ENCODE assay signal across 17 cellular contexts in the genomic region with DNA sequence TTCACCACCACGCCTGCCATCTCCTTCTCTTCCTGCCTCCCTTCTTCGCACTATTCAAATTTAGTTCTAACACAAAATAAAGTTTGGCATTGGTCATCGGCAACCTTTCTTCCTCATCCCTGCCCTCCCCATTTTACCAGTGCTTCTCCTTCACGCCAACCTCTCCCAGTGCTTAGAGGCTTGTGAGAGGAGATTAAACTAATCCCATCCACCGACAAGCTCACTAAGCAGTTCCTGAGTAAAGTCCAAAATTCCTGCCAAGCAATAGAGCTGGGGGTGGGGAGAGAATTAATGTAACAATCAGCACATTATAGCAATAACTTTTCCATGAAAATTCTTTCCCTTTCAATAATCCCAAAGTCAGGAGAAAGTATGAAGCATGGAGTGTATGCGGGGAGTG.
DNase-seq lines count a peak whose midpoint lies in the region; ATAC-seq and TF ChIP-seq lines count a peak whose summit lies in the region.
"Had no signal": no experiment of that assay in that cellular context is flagged by ENCODE, and none has a peak within 500 bp of the region (broad histone marks: within the 10 kb centered on the region; RNA-seq: fewer than 3 reads in every experiment).

No MANE protein-coding gene starts in this region.

- H3K27me3 ChIP-seq in endodermal cell (ENCODE audit: control insufficient read depth, insufficient read depth, low read length, poor library complexity, severe bottlenecking) = peaks cover 9% of the 10 kb centered on the region
- H3K27me3 ChIP-seq in heart right ventricle = no peaks in the 10 kb centered on the region
- H3K27me3 ChIP-seq: BLaER1 treated with 17β-estradiol and CSF1 and Interleukin-3, amounts not matched to agents 10 nM and 100 nM had no signal

- DNase-seq in NCI-H524 (lab: John Stamatoyannopoulos, UW) (peak; percentile 41 to 68), NCI-H82 treated with DMSO at 0.1 percent for 48 hours (lab: John Stamatoyannopoulos, UW; ENCODE audit: unreplicated experiment) (peak; percentile 78), endodermal cell (no peak), retinal pigment epithelial cell (ENCODE audit: low read depth) (peak; percentile 90), heart right ventricle (no peak), GM19238 (ENCODE audit: insufficient read length, low spot score) (no peak)
- DNase-seq: Calu3; CD8-positive, alpha-beta T cell; DMS 273 treated with DMSO at 0.1 percent for 48 hours; DMS53; DND-41; EL; GM23248 had no signal

- H3K27ac ChIP-seq in endodermal cell (ENCODE audit: low read depth, low read length) (no peak overlapping the region), heart right ventricle (no peak overlapping the region)
- H3K27ac ChIP-seq: BLaER1 treated with 17β-estradiol and CSF1 and Interleukin-3, amounts not matched to agents 10 nM and 100 nM; GM23248 had no signal

- H3K36me3 ChIP-seq in endodermal cell (ENCODE audit: control insufficient read depth, insufficient read depth, low read length) = no peaks in the 10 kb centered on the region
- no peaks in the 10 kb centered on the region for H3K36me3 ChIP-seq in heart right ventricle
- H3K36me3 ChIP-seq: BLaER1 treated with 17β-estradiol and CSF1 and Interleukin-3, amounts not matched to agents 10 nM and 100 nM; HAP-1 had no signal

- peaks cover 15% of the 10 kb centered on the region for H3K4me1 ChIP-seq in endodermal cell (ENCODE audit: control insufficient read depth, insufficient read depth, low read length)
- H3K4me1 ChIP-seq in heart right ventricle = no peaks in the 10 kb centered on the region
- H3K4me1 ChIP-seq: BLaER1 treated with 17β-estradiol and CSF1 and Interleukin-3, amounts not matched to agents 10 nM and 100 nM; HAP-1 had no signal

- H3K9me3 Mint-ChIP-seq in endodermal cell = peaks cover 8% of the 10 kb centered on the region

- H3K27ac Mint-ChIP-seq in endodermal cell = no peak overlapping the region
- H3K27ac Mint-ChIP-seq: B cell; CD8-positive, alpha-beta T cell had no signal

- WGBS in endodermal cell (ENCODE audit: insufficient coverage in 1 of 2, insufficient read length in 1 of 2), 2 experiments = 82 to 90% methylated on average over 3 of the region's 6 CpGs
- 83 to 86% methylated on average over 6 of the region's 6 CpGs for WGBS in heart right ventricle, 2 donors

- H3K9ac ChIP-seq in endodermal cell (ENCODE audit: extremely low read depth, low read length, poor library complexity, severe bottlenecking) = no peak overlapping the region
- H3K9ac ChIP-seq: BLaER1 treated with 17β-estradiol and CSF1 and Interleukin-3, amounts not matched to agents 10 nM and 100 nM; GM23248 had no signal

- no peak for ATAC-seq in GM21576 (IDR thresholded peaks at IDR 0.05; ENCODE audit: unreplicated experiment)
- no peak for ATAC-seq in heart right ventricle
- ATAC-seq: CD8-positive, alpha-beta T cell had no signal

- H3K9me3 ChIP-seq in endodermal cell (ENCODE audit: control insufficient read depth, low read length) (no peaks in the 10 kb centered on the region), heart right ventricle (no peaks in the 10 kb centered on the region)
- H3K9me3 ChIP-seq: HAP-1 had no signal

- H3K36me3 Mint-ChIP-seq in endodermal cell (ENCODE audit: low read depth) = no peaks in the 10 kb centered on the region
- H3K36me3 Mint-ChIP-seq: CD8-positive, alpha-beta T cell had no signal

- H3K4me3 ChIP-seq in endodermal cell (ENCODE audit: low read length) (peak overlapping the region; percentile 14), retinal pigment epithelial cell (ENCODE audit: low read length) (no peak overlapping the region), heart right ventricle (no peak overlapping the region)
- H3K4me3 ChIP-seq: BLaER1 treated with 17β-estradiol and CSF1 and Interleukin-3, amounts not matched to agents 10 nM and 100 nM; GM23248; HAP-1 had no signal

- intact Hi-C loops in heart right ventricle (cut with DNase I) = no loop called here

- H3K4me1 Mint-ChIP-seq in endodermal cell = peaks cover 16% of the 10 kb centered on the region
- H3K4me1 Mint-ChIP-seq: B cell had no signal

- no peak for TF ChIP-seq CTCF in endodermal cell (conservative IDR thresholded peaks at IDR 0.05)
- TF ChIP-seq CTCF in retinal pigment epithelial cell (conservative IDR thresholded peaks at IDR 0.05; ENCODE audit: low read depth, low read length) = no peak
- TF ChIP-seq CTCF in heart right ventricle (IDR thresholded peaks at IDR 0.05) = no peak

- peaks cover 3% of the 10 kb centered on the region for H3K27me3 Mint-ChIP-seq in endodermal cell (ENCODE audit: insufficient read depth)
- H3K27me3 Mint-ChIP-seq: B cell had no signal

- H3K4me3 Mint-ChIP-seq in endodermal cell = no peak overlapping the region
- H3K4me3 Mint-ChIP-seq: B cell; CD8-positive, alpha-beta T cell had no signal

Comparison
In these comparisons a context has a peak if more than half of its experiments do, and no peak if none do; other contexts are left out.
1. DNase-seq: peak in NCI-H524 (2 of 2), NCI-H82 treated with DMSO at 0.1 percent for 48 hours (single experiment) and retinal pigment epithelial cell (single experiment); none in endodermal cell (single experiment), heart right ventricle (0 of 2) and GM19238 (single experiment).